Comparison of ENCODE assay signal across 12 cellular contexts in the genomic region with DNA sequence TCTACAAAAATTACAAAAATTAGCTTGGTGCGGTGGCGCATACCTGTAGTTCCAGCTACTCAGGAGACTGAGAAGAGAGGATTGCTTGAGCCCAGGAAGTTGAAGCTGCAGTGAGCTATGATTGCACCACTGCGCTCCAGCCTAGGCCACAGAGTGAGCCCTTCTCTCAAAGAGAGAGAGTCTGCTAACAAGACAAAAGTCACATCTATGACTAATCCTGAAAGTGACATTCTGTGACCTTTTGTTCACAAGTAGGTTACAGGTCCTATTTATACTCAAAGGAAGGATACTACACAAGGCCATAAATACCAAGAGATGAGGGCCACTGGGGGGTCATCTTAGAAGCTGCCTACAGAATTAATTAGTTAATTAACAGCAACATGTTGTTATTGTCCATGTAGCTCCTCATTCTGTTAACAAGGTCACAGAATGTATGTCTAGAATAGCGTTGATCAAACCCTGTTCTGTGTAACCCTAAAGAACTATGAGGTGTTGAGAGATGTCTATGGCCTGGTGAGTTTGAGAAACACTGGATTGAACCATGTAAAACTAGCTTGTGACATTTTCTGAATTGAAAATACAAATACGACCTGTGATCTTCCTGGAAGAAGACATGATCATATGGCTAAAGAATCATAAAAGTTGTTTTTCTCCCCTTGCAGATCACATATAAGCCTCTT.
DNase-seq lines count a peak whose midpoint lies in the region; ATAC-seq and TF ChIP-seq lines count a peak whose summit lies in the region.
"Had no signal": no experiment of that assay in that cellular context is flagged by ENCODE, and none has a peak within 500 bp of the region (broad histone marks: within the 10 kb centered on the region; RNA-seq: fewer than 3 reads in every experiment).

No MANE protein-coding gene starts in this region.

- H3K4me1 ChIP-seq in neural progenitor cell = no peaks in the 10 kb centered on the region

- no peaks in the 10 kb centered on the region for H3K79me2 ChIP-seq in neural progenitor cell (ENCODE audit: low read depth)

- DNase-seq in GM12864 (ENCODE audit: low read depth) = peak; percentile 81
- no peak for DNase-seq in AML-193 (lab: John Stamatoyannopoulos, UW)
- no peak for DNase-seq in neural progenitor cell (ENCODE audit: low spot score)
- no peak for DNase-seq in NCI-H2081 treated with DMSO at 0.1 percent for 48 hours (lab: John Stamatoyannopoulos, UW)
- no peak for DNase-seq in NK-92 treated with Interleukin-12 subunit alpha and Interleukin-12 subunit beta, amount 100 ng/mL, for 24 hours (lab: John Stamatoyannopoulos, UW)
- DNase-seq: activated CD8-positive, alpha-beta memory T cell treated with anti-CD3 and anti-CD28 coated beads, Interleukin-2, amount 50 U/mL, for 48 hours had no signal

- no peaks in the 10 kb centered on the region for H4K20me1 ChIP-seq in neural progenitor cell (ENCODE audit: low read depth)

- no peak overlapping the region for H3K4me3 Mint-ChIP-seq in neural progenitor cell
- H3K4me3 Mint-ChIP-seq: natural killer cell treated with Interleukin-12 subunit alpha and Interleukin-12 subunit beta and Interleukin-15 and Interleukin-18, amount 100 ng/mL, for 72 hours; T-helper 1 cell treated with Interleukin-12 subunit alpha and Interleukin-12 subunit beta and Interleukin-4 antibody, amounts not matched to agents 30 μg/mL and 1 μg/mL, for 36 hours had no signal

- ATAC-seq in GM19043 (IDR thresholded peaks at IDR 0.05; ENCODE audit: low read depth, unreplicated experiment) (peak; percentile 93), HG02588 (IDR thresholded peaks at IDR 0.05; ENCODE audit: unreplicated experiment) (peak; percentile 95), HG03439 (IDR thresholded peaks at IDR 0.05; ENCODE audit: unreplicated experiment) (peak; percentile 98)
- ATAC-seq: esophagus mucosa; natural killer cell treated with Interleukin-12 subunit alpha and Interleukin-12 subunit beta and Interleukin-15 and Interleukin-18, amount 100 ng/mL, for 72 hours had no signal

- TF ChIP-seq CTCF in GM12864 (IDR thresholded peaks at IDR 0.05; ENCODE audit: low read depth, low read length, missing control alignments) = no peak
- no peak for TF ChIP-seq CTCF in neural progenitor cell (IDR thresholded peaks at IDR 0.05)

- no peak overlapping the region for H2AFZ ChIP-seq in neural progenitor cell (replicated peaks)

- no peak overlapping the region for H3K4me3 ChIP-seq in GM12864 (ENCODE audit: low read depth, low read length)
- no peak overlapping the region for H3K4me3 ChIP-seq in neural progenitor cell

- H3F3A ChIP-seq in neural progenitor cell (ENCODE audit: low read depth) = no peaks in the 10 kb centered on the region

- no peak overlapping the region for H3K27ac Mint-ChIP-seq in neural progenitor cell
- H3K27ac Mint-ChIP-seq: natural killer cell treated with Interleukin-12 subunit alpha and Interleukin-12 subunit beta and Interleukin-15 and Interleukin-18, amount 100 ng/mL, for 72 hours; T-helper 1 cell treated with Interleukin-12 subunit alpha and Interleukin-12 subunit beta and Interleukin-4 antibody, amounts not matched to agents 30 μg/mL and 1 μg/mL, for 36 hours had no signal

- no peak overlapping the region for H3K27ac ChIP-seq in neural progenitor cell

- H3K27me3 ChIP-seq in neural progenitor cell = no peaks in the 10 kb centered on the region

- H3K9me3 ChIP-seq in neural progenitor cell (ENCODE audit: low read depth) = no peaks in the 10 kb centered on the region

- H3K36me3 Mint-ChIP-seq in neural progenitor cell = no peaks in the 10 kb centered on the region
- H3K36me3 Mint-ChIP-seq: natural killer cell treated with Interleukin-12 subunit alpha and Interleukin-12 subunit beta and Interleukin-15 and Interleukin-18, amount 100 ng/mL, for 72 hours had no signal

- H3K27me3 Mint-ChIP-seq in neural progenitor cell (ENCODE audit: insufficient read depth, low read depth) = peaks cover 4% of the 10 kb centered on the region
- H3K27me3 Mint-ChIP-seq: natural killer cell treated with Interleukin-12 subunit alpha and Interleukin-12 subunit beta and Interleukin-15 and Interleukin-18, amount 100 ng/mL, for 72 hours had no signal

- H3K9ac ChIP-seq in neural progenitor cell = no peak overlapping the region

- no peaks in the 10 kb centered on the region for H3K4me1 Mint-ChIP-seq in neural progenitor cell

- H3K4me2 ChIP-seq in neural progenitor cell = no peak overlapping the region

- no peaks in the 10 kb centered on the region for H3K9me3 Mint-ChIP-seq in neural progenitor cell
- H3K9me3 Mint-ChIP-seq: T-helper 1 cell treated with Interleukin-12 subunit alpha and Interleukin-12 subunit beta and Interleukin-4 antibody, amounts not matched to agents 30 μg/mL and 1 μg/mL, for 36 hours had no signal

- no peaks in the 10 kb centered on the region for H3K36me3 ChIP-seq in neural progenitor cell
